In the genomic region with DNA sequence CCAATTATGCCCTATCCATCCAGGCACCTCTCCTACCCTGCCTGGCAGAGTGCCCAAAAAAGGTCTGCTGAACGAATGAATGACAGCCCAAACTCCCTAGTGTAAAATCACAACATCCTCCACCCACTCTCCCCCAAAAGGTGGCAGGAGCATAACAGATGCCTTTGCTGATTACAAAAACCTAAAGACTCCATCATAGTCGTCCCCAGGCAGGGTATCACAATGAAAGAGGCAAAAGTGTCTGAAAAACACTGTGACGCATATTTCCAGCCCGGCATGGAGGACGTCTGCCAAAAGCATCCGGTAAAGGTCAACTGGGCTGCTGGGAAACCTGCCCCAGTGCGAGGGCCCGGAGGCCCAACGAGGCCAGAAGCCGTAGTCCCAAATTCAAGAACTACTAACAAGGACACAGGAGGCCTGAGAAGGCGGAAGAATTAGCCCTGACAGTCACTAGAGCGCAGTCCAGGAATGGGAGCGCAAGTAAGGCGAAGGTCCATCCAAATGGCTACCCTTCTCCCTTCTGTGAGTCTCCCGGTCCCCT, we compare ENCODE assay signal across 8 cellular contexts. TPM values are rescaled to one million over a fixed set of nuclear protein-coding genes. Genes with fewer than 3 reads are reported as not detected.
DNase-seq lines count a peak whose midpoint lies in the region; ATAC-seq and TF ChIP-seq lines count a peak whose summit lies in the region.

No MANE protein-coding gene starts in this region.

- no peak for TF ChIP-seq CTCF in cardiac muscle cell (IDR thresholded peaks at IDR 0.05; ENCODE audit: low read depth, low read length)

- H3K9ac ChIP-seq in rectal smooth muscle tissue (ENCODE audit: low read length): peak overlapping the region; percentile 63

- peaks cover 27% of the 10 kb centered on the region for H3K27me3 ChIP-seq in cardiac muscle cell
- no peaks in the 10 kb centered on the region for H3K27me3 ChIP-seq in rectal smooth muscle tissue (ENCODE audit: control insufficient read depth, insufficient read depth, low read length)

- DNase-seq in activated CD4-positive, CD25-positive, alpha-beta regulatory T cell treated with anti-CD3 and anti-CD28 coated beads, Interleukin-2, amount 50 U/mL, for 16 hours (ENCODE audit: low read depth, low spot score): peak; percentile 4
- no peak for DNase-seq in activated CD4-positive, CD25-positive, alpha-beta regulatory T cell (lab: John Stamatoyannopoulos, UW)
- peak; percentile 8 for DNase-seq in NCI-H510A (lab: John Stamatoyannopoulos, UW)
- peak; percentile 49 for DNase-seq in activated naive CD4-positive, alpha-beta T cell treated with anti-CD3 and anti-CD28 coated beads, Interleukin-2, amount 50 U/mL, for 16 hours
- peak; percentile 16 to 56 for DNase-seq in cardiac muscle cell (ENCODE audit: low read depth in 1 of 2, low spot score in 1 of 2)
- DNase-seq in DMS79 treated with DMSO at 0.1 percent for 48 hours (lab: John Stamatoyannopoulos, UW): no peak

- H3K36me3 ChIP-seq in cardiac muscle cell: peaks cover 6% of the 10 kb centered on the region
- H3K36me3 ChIP-seq in rectal smooth muscle tissue (ENCODE audit: control insufficient read depth, insufficient read depth, low read length): peaks cover 12% of the 10 kb centered on the region

- H3K4me3 ChIP-seq in cardiac muscle cell (peak overlapping the region; percentile 62), rectal smooth muscle tissue (ENCODE audit: low read length) (peak overlapping the region; percentile 96)

- H3K4me1 ChIP-seq in cardiac muscle cell (ENCODE audit: low read depth) (peaks cover 6% of the 10 kb centered on the region), rectal smooth muscle tissue (ENCODE audit: control insufficient read depth, insufficient read depth, low read length) (peaks cover 11% of the 10 kb centered on the region)

- ATAC-seq in GM18519 (IDR thresholded peaks at IDR 0.05; ENCODE audit: low FRiP score, unreplicated experiment): no peak

- no peaks in the 10 kb centered on the region for H3K9me3 ChIP-seq in cardiac muscle cell (ENCODE audit: low read depth)

- H3K27ac ChIP-seq in cardiac muscle cell (peak overlapping the region; percentile 41), rectal smooth muscle tissue (ENCODE audit: low read depth, low read length) (peak overlapping the region; percentile 87)

RNA-seq across cellular contexts. Expression of gene SMIM12, which starts 0.6 kb away (rescaled TPM):
- total RNA-seq in cardiac muscle cell: 15.4 and 18.1 TPM in 2 replicates
- polyA plus RNA-seq in cardiac muscle cell: 57.2 and 61.2 TPM in 2 replicates

Comparison
In these comparisons a context has a peak if more than half of its experiments do, and no peak if none do; other contexts are left out.
1. DNase-seq: peak in activated CD4-positive, CD25-positive, alpha-beta regulatory T cell treated with anti-CD3 and anti-CD28 coated beads, Interleukin-2, amount 50 U/mL, for 16 hours (single experiment), NCI-H510A (single experiment), activated naive CD4-positive, alpha-beta T cell treated with anti-CD3 and anti-CD28 coated beads, Interleukin-2, amount 50 U/mL, for 16 hours (single experiment) and cardiac muscle cell (2 of 2); none in activated CD4-positive, CD25-positive, alpha-beta regulatory T cell (0 of 4) and DMS79 treated with DMSO at 0.1 percent for 48 hours (single experiment).